In the genomic region with DNA sequence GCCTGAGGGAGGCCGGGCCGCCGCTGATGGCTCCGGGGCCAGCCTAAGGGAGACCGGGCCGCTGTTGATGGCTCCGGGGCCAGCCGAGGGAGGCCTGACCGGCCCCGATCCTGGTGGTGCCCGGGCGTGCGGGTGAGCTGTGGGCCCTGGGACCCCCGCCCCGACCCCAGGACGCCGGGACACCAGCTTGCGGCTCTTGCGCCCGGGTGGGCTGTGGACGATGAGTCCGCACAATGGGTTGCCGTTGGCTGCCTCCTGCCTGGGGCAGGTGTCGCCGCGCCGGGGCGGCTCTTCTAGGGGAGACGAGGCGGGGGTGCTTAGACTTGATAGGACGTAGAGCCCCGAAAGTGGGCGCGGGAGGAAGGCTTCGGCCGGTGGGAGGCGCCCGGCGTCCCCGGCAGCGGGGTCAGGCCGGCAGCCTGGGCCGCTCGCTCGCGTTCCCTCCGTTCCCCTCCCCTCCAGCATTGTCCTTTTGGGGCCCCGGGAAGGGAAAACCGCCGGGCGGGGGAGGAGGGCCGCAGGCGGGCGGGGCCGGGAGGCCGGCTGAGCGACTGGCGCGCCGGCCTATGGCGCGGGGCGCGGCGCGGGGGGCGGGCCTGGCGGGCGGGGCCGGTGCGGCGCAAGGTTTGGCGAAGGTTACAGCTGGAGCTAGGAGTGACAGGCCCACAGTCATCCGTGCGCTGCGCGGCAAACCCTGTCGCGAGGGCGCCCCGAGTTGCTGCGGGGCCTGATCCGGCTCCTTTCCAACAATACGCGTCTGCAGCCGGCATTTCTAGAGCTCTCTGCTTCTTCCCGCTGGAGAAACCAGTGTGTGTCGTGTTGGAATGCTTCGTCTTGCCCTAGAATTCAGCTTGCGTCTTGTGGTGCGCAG, we compare ENCODE assay signal across 8 cellular contexts. TPM values are rescaled to one million over a fixed set of nuclear protein-coding genes. Genes with fewer than 3 reads are reported as not detected.
A peak's percentile ranks its signal among the peaks of the same experiment; 100 is the strongest.
DNase-seq lines count a peak whose midpoint lies in the region; ATAC-seq lines count a peak whose summit lies in the region.

No MANE protein-coding gene starts in this region.

- H3K27ac ChIP-seq in CD4-positive, alpha-beta memory T cell (ENCODE audit: low read depth, low read length), result peak overlapping the region; percentile 96

- H3K9me3 Mint-ChIP-seq in CD4-positive, alpha-beta memory T cell, result no peaks in the 10 kb centered on the region

- no peaks in the 10 kb centered on the region for H3K9me3 ChIP-seq in CD4-positive, alpha-beta memory T cell (ENCODE audit: control insufficient read depth in 1 of 2, low read length in 2 of 2)

- H3K27me3 Mint-ChIP-seq in CD4-positive, alpha-beta memory T cell, result no peaks in the 10 kb centered on the region

- peaks cover 44% of the 10 kb centered on the region for H3K4me1 ChIP-seq in CD4-positive, alpha-beta memory T cell (ENCODE audit: insufficient read depth, low read length)

- H3K4me3 Mint-ChIP-seq in CD4-positive, alpha-beta memory T cell, result peak overlapping the region; percentile 84 to 92 (median 88)

- POLR2A ChIA-PET in CD4-positive, alpha-beta memory T cell (lab: Charles Lee; ENCODE audit: partially characterized antibody), result interaction anchor here (0.6 to 3.5 kb wide), 15 partner anchors 14 to 285 kb away, joined by 3 to 17 read pairs (median 4); a partner anchor contains a TSS

- peak; percentile 87 to 89 (median 88) for DNase-seq in CD4-positive, alpha-beta memory T cell
- DNase-seq in NCI-H82 (lab: John Stamatoyannopoulos, UW) (peak; percentile 85), medulla oblongata (ENCODE audit: extremely low spot score) (peak; percentile 95)
- peak; percentile 96 for DNase-seq in activated CD8-positive, alpha-beta memory T cell treated with anti-CD3 and anti-CD28 coated beads for 24 hours
- DNase-seq in effector CD4-positive, alpha-beta T cell, result peak; percentile 83
- peak; percentile 77 to 86 (median 82) for DNase-seq in stimulated activated CD4-positive, alpha-beta T cell treated with anti-CD3 and anti-CD28 coated beads, TNF-alpha, amount 100 ng/mL, for 48 hours (ENCODE audit: low read depth in 3 of 3)

- peaks cover 7 to 18% of the 10 kb centered on the region in 2 donors for H3K36me3 Mint-ChIP-seq in CD4-positive, alpha-beta memory T cell

- no peaks in the 10 kb centered on the region for H3K27me3 ChIP-seq in CD4-positive, alpha-beta memory T cell (ENCODE audit: insufficient read depth, low read length)

- ATAC-seq in GM19372 (IDR thresholded peaks at IDR 0.05; ENCODE audit: low read depth, unreplicated experiment) (peak; percentile 58), HG03520 (IDR thresholded peaks at IDR 0.05; ENCODE audit: unreplicated experiment) (peak; percentile 67)

- H3K4me3 ChIP-seq in CD4-positive, alpha-beta memory T cell (ENCODE audit: low read length in 2 of 2), result peak overlapping the region; percentile 38 to 71

- intact Hi-C loops in CD4-positive, alpha-beta memory T cell (cut with micrococcal nuclease), result loop anchor here (1.0 to 5.0 kb wide), 9 partner anchors 63 to 285 kb away; a partner anchor contains a TSS

- peak overlapping the region; percentile 88 to 93 (median 91) for H3K27ac Mint-ChIP-seq in CD4-positive, alpha-beta memory T cell

- CTCF ChIA-PET in CD4-positive, alpha-beta memory T cell (lab: Charles Lee; ENCODE audit: partially characterized antibody), result interaction anchor here (0.7 to 5.3 kb wide), 9 partner anchors 64 to 288 kb away, joined by 3 to 39 read pairs (median 4); a partner anchor contains a TSS

- H3K4me1 Mint-ChIP-seq in CD4-positive, alpha-beta memory T cell, result peaks cover 33 to 61% (median 47%) of the 10 kb centered on the region in 4 donors

- H3K36me3 ChIP-seq in CD4-positive, alpha-beta memory T cell (ENCODE audit: insufficient read depth, low read length), result no peaks in the 10 kb centered on the region

RNA-seq across cellular contexts. Expression of a gene that starts 0.8 kb away (rescaled TPM):
- total RNA-seq in CD4-positive, alpha-beta memory T cell, result 10 to 100 TPM; 22.1 to 24.0 TPM
- 1 to 10 TPM; 6.8 to 9.9 TPM for polyA plus RNA-seq in CD4-positive, alpha-beta memory T cell

Comparison
In these comparisons a context has a peak if more than half of its experiments do, and no peak if none do; other contexts are left out.
1. Peak in every context shown above with its lines: DNase-seq, ATAC-seq, H3K4me3 ChIP-seq and H3K27ac ChIP-seq.